In the genomic region with DNA sequence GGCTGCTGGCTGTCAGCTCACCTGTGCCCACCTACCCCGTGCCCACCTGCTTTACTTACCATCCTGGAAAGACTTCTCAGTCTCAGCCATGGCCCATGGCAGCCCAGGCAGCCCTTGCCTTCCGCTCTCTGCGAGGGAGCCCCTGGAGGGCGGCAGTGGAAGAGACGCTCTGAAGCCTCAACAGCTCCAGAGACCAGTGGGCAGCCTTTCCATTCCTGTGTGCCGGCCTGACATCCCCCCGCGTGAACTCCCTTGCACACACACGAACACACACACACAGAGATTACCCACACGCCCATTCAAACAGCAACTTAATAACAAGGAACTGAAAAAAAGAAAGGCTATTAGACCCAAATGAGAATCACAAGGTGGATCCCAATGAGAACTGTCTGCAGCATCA, we compare ENCODE assay signal across 9 cellular contexts. TPM values are rescaled to one million over a fixed set of nuclear protein-coding genes. Genes with fewer than 3 reads are reported as not detected.
DNase-seq lines count a peak whose midpoint lies in the region; ATAC-seq and TF ChIP-seq lines count a peak whose summit lies in the region.
"Had no signal": no experiment of that assay in that cellular context is flagged by ENCODE, and none has a peak within 500 bp of the region (broad histone marks: within the 10 kb centered on the region; RNA-seq: fewer than 3 reads in every experiment).

No MANE protein-coding gene starts in this region.

- no peak overlapping the region for H3K9ac ChIP-seq in neural cell (ENCODE audit: low read length)

- H3K4me2 ChIP-seq in neural cell (ENCODE audit: low read length), result no peak overlapping the region

- no peaks in the 10 kb centered on the region for H3K9me2 ChIP-seq in neural cell (ENCODE audit: insufficient read depth, low read length)

- no peak overlapping the region for H2AFZ ChIP-seq in neural cell (ENCODE audit: low read depth, low read length)

- H3K27me3 Mint-ChIP-seq in activated naive CD8-positive, alpha-beta T cell treated with anti-CD3 and anti-CD28 coated beads, Interleukin-2, amount 10 ng/mL, durations not matched to agents 7 days and 5 days, result peaks cover 20% of the 10 kb centered on the region

- H4K20me1 ChIP-seq in neural cell (ENCODE audit: insufficient read depth), result no peaks in the 10 kb centered on the region

- no peak overlapping the region for H3K27ac ChIP-seq in neural cell (ENCODE audit: low read length)
- H3K27ac ChIP-seq: esophagus muscularis mucosa had no signal

- TF ChIP-seq CTCF in HFF-Myc (IDR thresholded peaks at IDR 0.05; ENCODE audit: low read depth, low read length, missing control alignments) (peak; percentile 19), neural cell (IDR thresholded peaks at IDR 0.05; ENCODE audit: poor library complexity, severe bottlenecking) (peak; percentile 28)

- DNase-seq in NCI-H510A treated with DMSO at 0.1 percent for 48 hours (lab: John Stamatoyannopoulos, UW) (peak; percentile 36), NCI-H510A (lab: John Stamatoyannopoulos, UW) (no peak), HFF-Myc (ENCODE audit: extremely low read depth, low read depth) (no peak), COLO829 (ENCODE audit: low spot score) (no peak), hypothalamus (lab: John Stamatoyannopoulos, UW) (no peak)
- DNase-seq in activated naive CD8-positive, alpha-beta T cell treated with anti-CD3 and anti-CD28 coated beads, Interleukin-2, amount 10 ng/mL, durations not matched to agents 7 days and 5 days, result peak; percentile 34

- peak overlapping the region; percentile 27 for H3K27ac Mint-ChIP-seq in activated naive CD8-positive, alpha-beta T cell treated with anti-CD3 and anti-CD28 coated beads, Interleukin-2, amount 10 ng/mL, durations not matched to agents 7 days and 5 days

- peaks cover 48% of the 10 kb centered on the region for H3K4me1 Mint-ChIP-seq in activated naive CD8-positive, alpha-beta T cell treated with anti-CD3 and anti-CD28 coated beads, Interleukin-2, amount 10 ng/mL, durations not matched to agents 7 days and 5 days

- H3K27me3 ChIP-seq in neural cell (ENCODE audit: insufficient read depth, low read depth, low read length), result no peaks in the 10 kb centered on the region
- H3K27me3 ChIP-seq: esophagus muscularis mucosa had no signal

- H3K4me3 ChIP-seq in HFF-Myc (replicated peaks; ENCODE audit: low read depth, low read length) (no peak overlapping the region), neural cell (ENCODE audit: low read length) (no peak overlapping the region)
- H3K4me3 ChIP-seq: esophagus muscularis mucosa had no signal

- no peaks in the 10 kb centered on the region for H3F3A ChIP-seq in neural cell (ENCODE audit: insufficient read depth, low read length, poor library complexity, severe bottlenecking)

- no peaks in the 10 kb centered on the region for H3K79me2 ChIP-seq in neural cell (replicated peaks; ENCODE audit: insufficient read depth, low read length)

- no peaks in the 10 kb centered on the region for H3K36me3 ChIP-seq in neural cell (ENCODE audit: insufficient read depth, low read length)
- H3K36me3 ChIP-seq: esophagus muscularis mucosa had no signal

- no peaks in the 10 kb centered on the region for H3K9me3 Mint-ChIP-seq in activated naive CD8-positive, alpha-beta T cell treated with anti-CD3 and anti-CD28 coated beads, Interleukin-2, amount 10 ng/mL, durations not matched to agents 7 days and 5 days

- TF ChIP-seq RAD21 in neural cell (conservative IDR thresholded peaks at IDR 0.05), result no peak

- POLR2A ChIA-PET in activated naive CD8-positive, alpha-beta T cell treated with anti-CD3 and anti-CD28 coated beads, Interleukin-2, amount 10 ng/mL, durations not matched to agents 7 days and 5 days (lab: Charles Lee), result interaction anchor here (1.0 kb wide), 1 partner anchor 16 kb away, joined by 5 read pairs; no protein-coding TSS in a partner anchor

- peaks cover 2% of the 10 kb centered on the region for H3K36me3 Mint-ChIP-seq in activated naive CD8-positive, alpha-beta T cell treated with anti-CD3 and anti-CD28 coated beads, Interleukin-2, amount 10 ng/mL, durations not matched to agents 7 days and 5 days

- H3K9me3 ChIP-seq in neural cell (ENCODE audit: low read length), result no peaks in the 10 kb centered on the region
- H3K9me3 ChIP-seq: esophagus muscularis mucosa had no signal

- ATAC-seq in activated naive CD8-positive, alpha-beta T cell treated with anti-CD3 and anti-CD28 coated beads, Interleukin-2, amount 10 ng/mL, durations not matched to agents 7 days and 5 days (ENCODE audit: low read depth), result no peak
- ATAC-seq in HG03571 (IDR thresholded peaks at IDR 0.05; ENCODE audit: unreplicated experiment), result no peak

- no peak overlapping the region for H3K4me3 Mint-ChIP-seq in activated naive CD8-positive, alpha-beta T cell treated with anti-CD3 and anti-CD28 coated beads, Interleukin-2, amount 10 ng/mL, durations not matched to agents 7 days and 5 days

- no peak for TF ChIP-seq EP300 in neural cell (conservative IDR thresholded peaks at IDR 0.05; ENCODE audit: poor library complexity, severe bottlenecking)

TF ChIP-seq in neural cell, 6 proteins besides CTCF, POLR2A, EP300 and RAD21:
- TF ChIP-seq, protein P1, sequence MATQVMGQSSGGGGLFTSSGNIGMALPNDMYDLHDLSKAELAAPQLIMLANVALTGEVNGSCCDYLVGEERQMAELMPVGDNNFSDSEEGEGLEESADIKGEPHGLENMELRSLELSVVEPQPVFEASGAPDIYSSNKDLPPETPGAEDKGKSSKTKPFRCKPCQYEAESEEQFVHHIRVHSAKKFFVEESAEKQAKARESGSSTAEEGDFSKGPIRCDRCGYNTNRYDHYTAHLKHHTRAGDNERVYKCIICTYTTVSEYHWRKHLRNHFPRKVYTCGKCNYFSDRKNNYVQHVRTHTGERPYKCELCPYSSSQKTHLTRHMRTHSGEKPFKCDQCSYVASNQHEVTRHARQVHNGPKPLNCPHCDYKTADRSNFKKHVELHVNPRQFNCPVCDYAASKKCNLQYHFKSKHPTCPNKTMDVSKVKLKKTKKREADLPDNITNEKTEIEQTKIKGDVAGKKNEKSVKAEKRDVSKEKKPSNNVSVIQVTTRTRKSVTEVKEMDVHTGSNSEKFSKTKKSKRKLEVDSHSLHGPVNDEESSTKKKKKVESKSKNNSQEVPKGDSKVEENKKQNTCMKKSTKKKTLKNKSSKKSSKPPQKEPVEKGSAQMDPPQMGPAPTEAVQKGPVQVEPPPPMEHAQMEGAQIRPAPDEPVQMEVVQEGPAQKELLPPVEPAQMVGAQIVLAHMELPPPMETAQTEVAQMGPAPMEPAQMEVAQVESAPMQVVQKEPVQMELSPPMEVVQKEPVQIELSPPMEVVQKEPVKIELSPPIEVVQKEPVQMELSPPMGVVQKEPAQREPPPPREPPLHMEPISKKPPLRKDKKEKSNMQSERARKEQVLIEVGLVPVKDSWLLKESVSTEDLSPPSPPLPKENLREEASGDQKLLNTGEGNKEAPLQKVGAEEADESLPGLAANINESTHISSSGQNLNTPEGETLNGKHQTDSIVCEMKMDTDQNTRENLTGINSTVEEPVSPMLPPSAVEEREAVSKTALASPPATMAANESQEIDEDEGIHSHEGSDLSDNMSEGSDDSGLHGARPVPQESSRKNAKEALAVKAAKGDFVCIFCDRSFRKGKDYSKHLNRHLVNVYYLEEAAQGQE (IDR thresholded peaks at IDR 0.05; ENCODE audit: borderline replicate concordance), result no peak
- TF ChIP-seq TAF1 (IDR thresholded peaks at IDR 0.05; ENCODE audit: low read depth) (no peak), SMC3 (conservative IDR thresholded peaks at IDR 0.05; ENCODE audit: poor library complexity) (no peak), MXI1 (conservative IDR thresholded peaks at IDR 0.05; ENCODE audit: poor library complexity, severe bottlenecking) (no peak), POLR2AphosphoS5 (IDR thresholded peaks at IDR 0.05) (no peak), EZH2 (IDR thresholded peaks at IDR 0.05; ENCODE audit: borderline replicate concordance, insufficient read depth, low read length, poor library complexity, severe bottlenecking) (no peak)

RNA-seq across cellular contexts. Expression of gene RASA3, which starts 14.2 kb away (rescaled TPM):
- total RNA-seq in activated naive CD8-positive, alpha-beta T cell treated with anti-CD3 and anti-CD28 coated beads, Interleukin-2, amount 10 ng/mL, durations not matched to agents 7 days and 5 days, result 10 to 100 TPM; 65.6 to 73.9 TPM
- 8.5 and 10.8 TPM in 2 replicates for polyA plus RNA-seq in neural cell
- 13.2 and 13.6 TPM in 2 replicates for polyA minus RNA-seq in neural cell

RNA-seq across cellular contexts. Expression of gene CFAP97D2, which starts 32.4 kb away (rescaled TPM):
- under 1 TPM in 1 of 2 experiments, not detected in 1; 0.22 TPM for total RNA-seq in activated naive CD8-positive, alpha-beta T cell treated with anti-CD3 and anti-CD28 coated beads, Interleukin-2, amount 10 ng/mL, durations not matched to agents 7 days and 5 days
- not detected in 2 replicates for polyA plus RNA-seq in neural cell
- polyA minus RNA-seq in neural cell, result not detected in 2 replicates
- total RNA-seq: esophagus muscularis mucosa had no signal

Comparison
In these comparisons a context has a peak if more than half of its experiments do, and no peak if none do; other contexts are left out.
1. DNase-seq: peak in NCI-H510A treated with DMSO at 0.1 percent for 48 hours (single experiment) and activated naive CD8-positive, alpha-beta T cell treated with anti-CD3 and anti-CD28 coated beads, Interleukin-2, amount 10 ng/mL, durations not matched to agents 7 days and 5 days (single experiment); none in NCI-H510A (single experiment), HFF-Myc (single experiment), COLO829 (single experiment) and hypothalamus (0 of 51).